Comparison of ENCODE assay signal across 19 cellular contexts in the genomic region with DNA sequence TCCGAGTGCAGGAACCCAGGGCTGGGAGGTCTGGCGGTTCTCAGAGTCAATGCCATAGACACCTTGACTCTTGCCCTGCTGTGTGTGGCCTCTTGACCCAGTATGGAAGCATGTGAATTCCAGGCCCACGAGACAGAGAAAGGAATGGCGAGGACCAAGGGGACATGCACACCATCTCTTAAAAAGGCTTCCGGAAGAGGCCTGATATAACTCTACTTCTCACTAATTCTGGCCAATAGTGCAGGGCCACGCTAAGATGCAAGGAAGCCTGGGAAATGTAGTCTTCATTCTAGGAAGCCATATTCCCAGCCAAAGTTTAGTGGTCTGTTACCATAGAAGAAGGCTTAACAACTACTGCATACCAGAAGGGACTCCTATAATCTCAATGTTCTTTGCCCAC.
"Had no signal": no experiment of that assay in that cellular context is flagged by ENCODE, and none has a peak within 500 bp of the region (broad histone marks: within the 10 kb centered on the region; RNA-seq: fewer than 3 reads in every experiment).

No MANE protein-coding gene starts in this region.

- H3K9me3 ChIP-seq: ascending aorta, breast epithelium, neutrophil, tibial artery, uterus had no signal

- DNase-seq: activated CD4-positive, CD25-positive, alpha-beta regulatory T cell treated with anti-CD3 and anti-CD28 coated beads, Interleukin-2, amount 50 U/mL, for 72 hours; activated naive CD4-positive, alpha-beta T cell treated with anti-CD3 and anti-CD28 coated beads, Interleukin-2, amount 10 ng/mL, durations not matched to agents 7 days and 5 days; activated T-cell treated with anti-CD3 and anti-CD28 coated beads, Interleukin-2, amount 50 U/mL, for 1 hour; cerebellar nuclear complex; effector CD8-positive, alpha-beta T cell; foreskin fibroblast; hypothalamus; kidney glomerular epithelial cell; left ventricle myocardium superior; naive thymus-derived CD8-positive, alpha-beta T cell; stimulated activated CD4-positive, alpha-beta T cell treated with anti-CD3 and anti-CD28 coated beads, Interleukin-2, amount 100 ng/mL, for 48 hours; stimulated activated naive B cell treated with anti-CD40 and anti-IgM and Interleukin-4, amounts not matched to agents 10 μg/mL and 1 μg/mL and 100 μg/mL, for 72 hours; tibial artery; uterus had no signal

- H3K27ac Mint-ChIP-seq: activated naive CD4-positive, alpha-beta T cell treated with anti-CD3 and anti-CD28 coated beads, Interleukin-2, amount 10 ng/mL, durations not matched to agents 7 days and 5 days; activated T-helper 2 cell treated with anti-CD3 and anti-CD28 coated beads, Interferon-gamma antibody, Interleukin-2, Interleukin-4, amounts not matched to agents 10 μg/mL and 5 μg/mL and 100 μg/mL, durations not matched to agents 14 hours and 24 hours and 36 hours; memory B cell; naive thymus-derived CD8-positive, alpha-beta T cell; stimulated activated naive B cell treated with anti-CD40 and anti-IgM and Interleukin-4, amounts not matched to agents 10 μg/mL and 1 μg/mL and 100 μg/mL, for 72 hours had no signal

- H3K4me1 ChIP-seq: ascending aorta, breast epithelium, tibial artery, uterus had no signal

- H3K27ac ChIP-seq: ascending aorta, breast epithelium, neutrophil, tibial artery, uterus had no signal

- H3K36me3 Mint-ChIP-seq: activated naive CD4-positive, alpha-beta T cell treated with anti-CD3 and anti-CD28 coated beads, Interleukin-2, amount 10 ng/mL, durations not matched to agents 7 days and 5 days; memory B cell; naive thymus-derived CD8-positive, alpha-beta T cell; stimulated activated naive B cell treated with anti-CD40 and anti-IgM and Interleukin-4, amounts not matched to agents 10 μg/mL and 1 μg/mL and 100 μg/mL, for 72 hours had no signal

- H3K4me3 ChIP-seq: ascending aorta, breast epithelium, tibial artery, uterus had no signal

- H3K4me3 Mint-ChIP-seq: activated naive CD4-positive, alpha-beta T cell treated with anti-CD3 and anti-CD28 coated beads, Interleukin-2, amount 10 ng/mL, durations not matched to agents 7 days and 5 days; memory B cell; naive thymus-derived CD8-positive, alpha-beta T cell; stimulated activated naive B cell treated with anti-CD40 and anti-IgM and Interleukin-4, amounts not matched to agents 10 μg/mL and 1 μg/mL and 100 μg/mL, for 72 hours had no signal

- ATAC-seq: left ventricle myocardium superior; naive thymus-derived CD8-positive, alpha-beta T cell; stimulated activated naive B cell treated with anti-CD40 and anti-IgM and Interleukin-4, amounts not matched to agents 10 μg/mL and 1 μg/mL and 100 μg/mL, for 72 hours had no signal

- H3K9me3 Mint-ChIP-seq: activated naive CD4-positive, alpha-beta T cell treated with anti-CD3 and anti-CD28 coated beads, Interleukin-2, amount 10 ng/mL, durations not matched to agents 7 days and 5 days; activated T-helper 2 cell treated with anti-CD3 and anti-CD28 coated beads, Interferon-gamma antibody, Interleukin-2, Interleukin-4, amounts not matched to agents 10 μg/mL and 5 μg/mL and 100 μg/mL, durations not matched to agents 14 hours and 24 hours and 36 hours; memory B cell had no signal

- H3K4me1 Mint-ChIP-seq: activated naive CD4-positive, alpha-beta T cell treated with anti-CD3 and anti-CD28 coated beads, Interleukin-2, amount 10 ng/mL, durations not matched to agents 7 days and 5 days; memory B cell; naive thymus-derived CD8-positive, alpha-beta T cell had no signal

- H3K27me3 ChIP-seq: ascending aorta, breast epithelium, uterus had no signal

- H3K36me3 ChIP-seq: ascending aorta, breast epithelium, neutrophil, tibial artery, uterus had no signal
